Comparison of ENCODE assay signal across 1 cellular context in genomic region chr18:69948919-69949537, GRCh38.
TF ChIP-seq lines count a peak whose summit lies in the region.

No MANE protein-coding gene starts in this region.

TF ChIP-seq in K562, 482 proteins besides CTCF, POLR2A, EP300 and RAD21 (continued from another document):
- TF ChIP-seq ZBTB40 (IDR thresholded peaks at IDR 0.05) (no peak), ZBTB40 (CRISPR knock-in tag; IDR thresholded peaks at IDR 0.05) (no peak), PKNOX1 (IDR thresholded peaks at IDR 0.05) (peak; percentile 58; the same call in 1 of the 2 replicates), POU5F1 (IDR thresholded peaks at IDR 0.05; ENCODE audit: borderline replicate concordance, low read depth, low read length, partially characterized antibody) (no peak), CREB5 (CRISPR knock-in tag; IDR thresholded peaks at IDR 0.05) (no peak), GABPB2 (CRISPR knock-in tag; conservative IDR thresholded peaks at IDR 0.05) (no peak), CUX1 (CRISPR knock-in tag; IDR thresholded peaks at IDR 0.05) (no peak), NFE2 (IDR thresholded peaks at IDR 0.05; ENCODE audit: low read depth) (peak; percentile 44; the same call in 1 of the 2 replicates), SNIP1 (IDR thresholded peaks at IDR 0.05; ENCODE audit: low read depth) (no peak), NR2F6 (CRISPR knock-in tag; IDR thresholded peaks at IDR 0.05) (no peak), SNRNP70 (optimal IDR thresholded peaks at IDR 0.05; ENCODE audit: low read depth, low read length) (no peak), CBX5 (IDR thresholded peaks at IDR 0.05; ENCODE audit: borderline replicate concordance, low read depth) (no peak), ETV6 (IDR thresholded peaks at IDR 0.05; ENCODE audit: borderline replicate concordance in 1 of 2, low read depth in 2 of 2, low read length in 1 of 2) (no peak), ETV6 (CRISPR knock-in tag; IDR thresholded peaks at IDR 0.05; ENCODE audit: borderline replicate concordance) (no peak), ATF1 (CRISPR knock-in tag; IDR thresholded peaks at IDR 0.05) (no peak), ATF1 (tag; IDR thresholded peaks at IDR 0.05) (peak; percentile 33; the same call in 1 of the 2 replicates), ZNF75A (CRISPR knock-in tag; IDR thresholded peaks at IDR 0.05) (no peak), HLTF (IDR thresholded peaks at IDR 0.05) (no peak), CREB3 (tag; conservative IDR thresholded peaks at IDR 0.05; ENCODE audit: low read depth) (no peak), NR1H2 (CRISPR knock-in tag; IDR thresholded peaks at IDR 0.05) (no peak), FUS (optimal IDR thresholded peaks at IDR 0.05; ENCODE audit: low read depth, low read length) (no peak), THRB (CRISPR knock-in tag; conservative IDR thresholded peaks at IDR 0.05) (no peak), CSDE1 (IDR thresholded peaks at IDR 0.05) (no peak), ZNF668 (CRISPR knock-in tag; IDR thresholded peaks at IDR 0.05) (no peak), GATAD2B (IDR thresholded peaks at IDR 0.05; ENCODE audit: borderline replicate concordance) (no peak), ZFP91 (CRISPR knock-in tag; IDR thresholded peaks at IDR 0.05) (no peak), TEAD4 (IDR thresholded peaks at IDR 0.05; ENCODE audit: low read length) (no peak), TEAD4 (CRISPR knock-in tag; IDR thresholded peaks at IDR 0.05; ENCODE audit: borderline replicate concordance) (no peak), BRF2 (IDR thresholded peaks at IDR 0.05; ENCODE audit: borderline replicate concordance, insufficient read depth, insufficient read length) (no peak), SMARCC2 (IDR thresholded peaks at IDR 0.05; ENCODE audit: low read depth) (no peak), CXXC5 (CRISPR knock-in tag; IDR thresholded peaks at IDR 0.05) (no peak), GABPB1 (CRISPR knock-in tag; IDR thresholded peaks at IDR 0.05) (no peak), ZFP36 (IDR thresholded peaks at IDR 0.05; ENCODE audit: low read depth, low read length, partially characterized antibody) (no peak), C11orf30 (IDR thresholded peaks at IDR 0.05; ENCODE audit: low read depth) (0 out of 2 replicates have a peak, but pooled peaks have one; percentile 18), NEUROD1 (IDR thresholded peaks at IDR 0.05; ENCODE audit: borderline replicate concordance, low read depth, low read length, partially characterized antibody) (no peak), ESRRB (CRISPR knock-in tag; IDR thresholded peaks at IDR 0.05; ENCODE audit: borderline replicate concordance) (no peak)
